In genomic region chr12:28247806-28248205, GRCh38 we compare ENCODE assay signal across 18 cellular contexts. TPM values are rescaled to one million over a fixed set of nuclear protein-coding genes. Genes with fewer than 3 reads are reported as not detected.
DNase-seq lines count a peak whose midpoint lies in the region; ATAC-seq and TF ChIP-seq lines count a peak whose summit lies in the region.
"Had no signal": no experiment of that assay in that cellular context is flagged by ENCODE, and none has a peak within 500 bp of the region (broad histone marks: within the 10 kb centered on the region; RNA-seq: fewer than 3 reads in every experiment).

No MANE protein-coding gene starts in this region.

- H3K79me1 ChIP-seq in neuronal stem cell (ENCODE audit: low read depth, low read length) = no peaks in the 10 kb centered on the region

- intact Hi-C loops in CD4-positive, alpha-beta memory T cell (cut with micrococcal nuclease) = no loop called here

- H3K23ac ChIP-seq in neuronal stem cell (ENCODE audit: low read depth, low read length, poor library complexity) = no peak overlapping the region

- H3K27ac Mint-ChIP-seq in CD4-positive, alpha-beta memory T cell = peak overlapping the region in 6 of 7 donors; percentile 31 to 89 (median 64)
- peak overlapping the region; percentile 4; the same call in 1 of the 2 replicates for H3K27ac Mint-ChIP-seq in WTC11
- H3K27ac Mint-ChIP-seq in naive B cell = peak overlapping the region in 5 of 6 donors; percentile 10 to 61 (median 36)
- H3K27ac Mint-ChIP-seq in stimulated activated memory B cell treated with anti-CD40 and anti-IgM and Interleukin-4, amounts not matched to agents 10 μg/mL and 1 μg/mL and 100 μg/mL, for 72 hours = peak overlapping the region; percentile 40

- no peak overlapping the region for H2BK12ac ChIP-seq in neuronal stem cell (ENCODE audit: low read length)

- H4K8ac ChIP-seq in neuronal stem cell (ENCODE audit: low read depth, low read length) = no peak overlapping the region

- TF ChIP-seq POLR2A in GM18505 (IDR thresholded peaks at IDR 0.05; ENCODE audit: borderline replicate concordance, extremely low read depth, insufficient read depth, insufficient read length) = no peak

- H2AFZ ChIP-seq in neuronal stem cell (ENCODE audit: low read length) = no peak overlapping the region
- H2AFZ ChIP-seq: GM23248 had no signal

- no peaks in the 10 kb centered on the region for H3K27me3 ChIP-seq in CD4-positive, alpha-beta memory T cell (ENCODE audit: insufficient read depth, low read length)
- no peaks in the 10 kb centered on the region for H3K27me3 ChIP-seq in neuronal stem cell (ENCODE audit: control insufficient read depth in 3 of 3, insufficient read depth in 3 of 3, low read depth in 1 of 3, low read length in 3 of 3)
- H3K27me3 ChIP-seq: Peyer's patch, SJSA1 had no signal

- peaks cover 2 to 3% of the 10 kb centered on the region in 2 donors for H3K36me3 Mint-ChIP-seq in CD4-positive, alpha-beta memory T cell
- H3K36me3 Mint-ChIP-seq in WTC11 (peaks cover 10% of the 10 kb centered on the region), naive B cell (peaks cover 0 to 6% of the 10 kb centered on the region in 2 donors)
- H3K36me3 Mint-ChIP-seq in stimulated activated memory B cell treated with anti-CD40 and anti-IgM and Interleukin-4, amounts not matched to agents 10 μg/mL and 1 μg/mL and 100 μg/mL, for 72 hours = peaks cover 6% of the 10 kb centered on the region

- no peaks in the 10 kb centered on the region for H3K9me3 ChIP-seq in CD4-positive, alpha-beta memory T cell (ENCODE audit: control insufficient read depth in 1 of 2, low read length in 2 of 2)
- no peaks in the 10 kb centered on the region for H3K9me3 ChIP-seq in neuronal stem cell (replicated peaks in 1 of 2; ENCODE audit: control insufficient read depth in 2 of 2, insufficient read depth in 1 of 2, low read depth in 1 of 2, low read length in 2 of 2)
- H3K9me3 ChIP-seq: Peyer's patch, SJSA1 had no signal

- H3K4me1 Mint-ChIP-seq in CD4-positive, alpha-beta memory T cell = peaks cover 53 to 71% (median 64%) of the 10 kb centered on the region in 4 donors
- peaks cover 19% of the 10 kb centered on the region for H3K4me1 Mint-ChIP-seq in WTC11
- H3K4me1 Mint-ChIP-seq in naive B cell = peaks cover 63 to 69% (median 64%) of the 10 kb centered on the region in 3 donors
- peaks cover 71% of the 10 kb centered on the region for H3K4me1 Mint-ChIP-seq in stimulated activated memory B cell treated with anti-CD40 and anti-IgM and Interleukin-4, amounts not matched to agents 10 μg/mL and 1 μg/mL and 100 μg/mL, for 72 hours

- H3K4ac ChIP-seq in neuronal stem cell (ENCODE audit: low read length) = no peak overlapping the region

- TF ChIP-seq CTCF in WTC11 (IDR thresholded peaks at IDR 0.05) = no peak

- peak overlapping the region in 3 of 8 donors; percentile 2 to 60 (median 16) for H3K4me3 Mint-ChIP-seq in CD4-positive, alpha-beta memory T cell
- no peak overlapping the region for H3K4me3 Mint-ChIP-seq in WTC11
- no peak overlapping the region for H3K4me3 Mint-ChIP-seq in naive B cell
- H3K4me3 Mint-ChIP-seq in stimulated activated memory B cell treated with anti-CD40 and anti-IgM and Interleukin-4, amounts not matched to agents 10 μg/mL and 1 μg/mL and 100 μg/mL, for 72 hours = no peak overlapping the region

- H3K9me3 Mint-ChIP-seq in CD4-positive, alpha-beta memory T cell = no peaks in the 10 kb centered on the region
- H3K9me3 Mint-ChIP-seq in WTC11 (peaks cover 15% of the 10 kb centered on the region), naive B cell (peaks cover 0 to 5% (median 0%) of the 10 kb centered on the region in 7 donors)
- H3K9me3 Mint-ChIP-seq in stimulated activated memory B cell treated with anti-CD40 and anti-IgM and Interleukin-4, amounts not matched to agents 10 μg/mL and 1 μg/mL and 100 μg/mL, for 72 hours = no peaks in the 10 kb centered on the region

- no peaks in the 10 kb centered on the region for H3K36me3 ChIP-seq in CD4-positive, alpha-beta memory T cell (ENCODE audit: insufficient read depth, low read length)
- no peaks in the 10 kb centered on the region for H3K36me3 ChIP-seq in neuronal stem cell (replicated peaks in 1 of 2; ENCODE audit: control insufficient read depth in 2 of 2, insufficient read depth in 2 of 2, low read length in 2 of 2)
- H3K36me3 ChIP-seq: Peyer's patch, SJSA1 had no signal

- H3K18ac ChIP-seq in neuronal stem cell (ENCODE audit: low read length) = no peak overlapping the region

- no peak overlapping the region for H3K4me2 ChIP-seq in neuronal stem cell (ENCODE audit: insufficient read depth, low read length, poor library complexity, severe bottlenecking)

- no peak for DNase-seq in CD4-positive, alpha-beta memory T cell
- DNase-seq in WTC11 (ENCODE audit: low spot score) (no peak), naive B cell (no peak), neuronal stem cell (ENCODE audit: low spot score) (no peak), HUDEP-2 (lab: John Stamatoyannopoulos, UW; ENCODE audit: unreplicated experiment in 76 of 76) (no peak)
- DNase-seq: DMS79 treated with DMSO at 0.1 percent for 48 hours, GM23248, MM.1S, NCI-H1092, NCI-H146, NCI-H2029 treated with DMSO at 0.1 percent for 48 hours, NCI-H2171 treated with DMSO at 0.1 percent for 48 hours, NCI-H446 treated with DMSO at 0.1 percent for 48 hours, Peyer's patch had no signal

- no CpG with 5 or more reads among the region's 7 CpGs for WGBS in neuronal stem cell (ENCODE audit: extremely low coverage in 2 of 2, insufficient read length in 2 of 2, insufficient replicate concordance in 1 of 2), 2 donors

- H2BK120ac ChIP-seq in neuronal stem cell (ENCODE audit: low read depth, low read length) = no peak overlapping the region

- POLR2A ChIA-PET in CD4-positive, alpha-beta memory T cell (lab: Charles Lee; ENCODE audit: partially characterized antibody) = interaction anchor here (2.0 kb wide), 1 partner anchor 58 kb away, joined by 9 read pairs; the partner anchor contains the start of gene CCDC91
- POLR2A ChIA-PET in WTC11 (lab: Charles Lee) = no interaction called here

- no peak overlapping the region for H2BK5ac ChIP-seq in neuronal stem cell (ENCODE audit: low read length)

- no peak for ATAC-seq in WTC11
- ATAC-seq in naive B cell (ENCODE audit: low read depth in 2 of 2) = no peak
- ATAC-seq in stimulated activated memory B cell treated with anti-CD40 and anti-IgM and Interleukin-4, amounts not matched to agents 10 μg/mL and 1 μg/mL and 100 μg/mL, for 72 hours = no peak
- no peak for ATAC-seq in GM18505 (IDR thresholded peaks at IDR 0.05; ENCODE audit: unreplicated experiment)
- ATAC-seq: HCT116 had no signal

- no peak overlapping the region for H3K9ac ChIP-seq in neuronal stem cell (ENCODE audit: low read depth, low read length, poor library complexity)
- H3K9ac ChIP-seq: GM23248 had no signal

- CTCF ChIA-PET in CD4-positive, alpha-beta memory T cell (lab: Charles Lee; ENCODE audit: partially characterized antibody) = interaction anchor here (1.9 kb wide), 1 partner anchor 9 kb away, joined by 5 read pairs; no protein-coding TSS in a partner anchor
- CTCF ChIA-PET in WTC11 (lab: Charles Lee) = no interaction called here

- peaks cover 54% of the 10 kb centered on the region for H3K4me1 ChIP-seq in CD4-positive, alpha-beta memory T cell (ENCODE audit: insufficient read depth, low read length)
- peaks cover 0 to 2% of the 10 kb centered on the region in 2 donors for H3K4me1 ChIP-seq in neuronal stem cell (ENCODE audit: control insufficient read depth in 2 of 2, insufficient read depth in 1 of 2, low read depth in 1 of 2, low read length in 2 of 2)
- H3K4me1 ChIP-seq: Peyer's patch, SJSA1 had no signal

- no peak overlapping the region for H2AK5ac ChIP-seq in neuronal stem cell (ENCODE audit: low read depth, low read length)

- no peak overlapping the region for H3K14ac ChIP-seq in neuronal stem cell (ENCODE audit: low read length)

- no peaks in the 10 kb centered on the region for H3K27me3 Mint-ChIP-seq in CD4-positive, alpha-beta memory T cell
- H3K27me3 Mint-ChIP-seq in WTC11 (ENCODE audit: low read depth) = no peaks in the 10 kb centered on the region
- H3K27me3 Mint-ChIP-seq in naive B cell = no peaks in the 10 kb centered on the region
- H3K27me3 Mint-ChIP-seq in stimulated activated memory B cell treated with anti-CD40 and anti-IgM and Interleukin-4, amounts not matched to agents 10 μg/mL and 1 μg/mL and 100 μg/mL, for 72 hours = no peaks in the 10 kb centered on the region

- no peak overlapping the region for H4K91ac ChIP-seq in neuronal stem cell (ENCODE audit: low read depth, low read length, poor library complexity)

- H2BK15ac ChIP-seq in neuronal stem cell (ENCODE audit: low read length) = no peak overlapping the region

- H3K27ac ChIP-seq in CD4-positive, alpha-beta memory T cell (ENCODE audit: low read depth, low read length) = no peak overlapping the region
- H3K27ac ChIP-seq in neuronal stem cell (replicated peaks; ENCODE audit: low read length) = no peak overlapping the region
- H3K27ac ChIP-seq: GM23248, Peyer's patch, SJSA1 had no signal

- H3K4me3 ChIP-seq in CD4-positive, alpha-beta memory T cell (ENCODE audit: low read length in 2 of 2) = no peak overlapping the region
- no peak overlapping the region for H3K4me3 ChIP-seq in neuronal stem cell (ENCODE audit: low read length in 2 of 2)
- H3K4me3 ChIP-seq: GM23248, Peyer's patch, SJSA1 had no signal

RNA-seq across cellular contexts. Expression of gene CCDC91, which starts 57.5 kb away (rescaled TPM):
- 10 to 100 TPM; 83.9 to 88.4 TPM for total RNA-seq in CD4-positive, alpha-beta memory T cell
- polyA plus RNA-seq in CD4-positive, alpha-beta memory T cell = 10 to 100 TPM; 56.9 to 57.7 TPM
- total RNA-seq in WTC11 (2021) = 15.7 to 19.5 TPM (median 17.9 TPM) in 3 replicates
- 10 to 100 TPM; 49.6 to 82.9 (median 68.4) TPM for polyA plus RNA-seq in naive B cell (ENCODE audit: low read depth in 6 of 6)
- polyA plus RNA-seq in neuronal stem cell (2013, experiment 1 of 2) = 30.9 TPM
- polyA plus RNA-seq in neuronal stem cell (2013, experiment 2 of 2) = 35.1 TPM

Comparison
In these comparisons a context has a peak if more than half of its experiments do, and no peak if none do; other contexts are left out.
1. H3K27ac Mint-ChIP-seq: peak in every context shown above with its lines; median percentile 64 in CD4-positive, alpha-beta memory T cell; 40 in stimulated activated memory B cell treated with anti-CD40 and anti-IgM and Interleukin-4, amounts not matched to agents 10 μg/mL and 1 μg/mL and 100 μg/mL, for 72 hours; 36 in naive B cell; 4 in WTC11.